ENCODE assay signal across 20 cellular contexts in the genomic region with DNA sequence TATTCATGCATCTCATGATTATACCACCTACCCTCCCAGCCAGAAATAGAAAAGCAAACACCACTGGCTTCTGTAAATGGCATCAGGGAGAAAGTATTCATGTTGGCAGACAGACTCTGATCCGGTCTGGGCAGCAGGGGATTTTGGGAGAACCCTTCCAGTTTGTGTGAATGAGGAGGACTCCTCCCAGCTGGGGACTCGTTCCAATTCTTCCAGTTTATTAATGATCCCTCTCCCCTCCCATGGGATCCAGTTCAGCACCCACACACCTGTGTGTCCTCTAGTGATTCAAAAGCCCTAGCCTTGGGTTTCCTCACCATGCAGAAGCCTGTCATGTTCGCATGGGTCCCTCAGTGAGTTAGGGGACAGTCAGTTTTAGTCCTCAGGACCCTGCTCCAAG.
DNase-seq lines count a peak whose midpoint lies in the region; ATAC-seq and TF ChIP-seq lines count a peak whose summit lies in the region.
"Had no signal": no experiment of that assay in that cellular context is flagged by ENCODE, and none has a peak within 500 bp of the region (broad histone marks: within the 10 kb centered on the region; RNA-seq: fewer than 3 reads in every experiment).

No MANE protein-coding gene starts in this region.

- H3K9me3 ChIP-seq in BLaER1 treated with 17β-estradiol and CSF1 and Interleukin-3, amounts not matched to agents 10 nM and 100 nM (replicated peaks in 1 of 11), result no peaks in the 10 kb centered on the region
- no peaks in the 10 kb centered on the region for H3K9me3 ChIP-seq in ascending aorta

- H3K4me3 ChIP-seq in BLaER1 treated with 17β-estradiol and CSF1 and Interleukin-3, amounts not matched to agents 10 nM and 100 nM, result 0 out of 20 replicates have a peak overlapping the region, but pooled peaks of 1 of the 10 experiments have one; percentile 15
- no peak overlapping the region for H3K4me3 ChIP-seq in ascending aorta
- H3K4me3 ChIP-seq: PC-9 had no signal

- H3K27ac ChIP-seq in BLaER1 treated with 17β-estradiol and CSF1 and Interleukin-3, amounts not matched to agents 10 nM and 100 nM, result peak overlapping the region in 7 of 11 experiments; percentile 27 to 90 (median 58); a peak in 12 of 22 replicates
- H3K27ac ChIP-seq in ascending aorta, result peak overlapping the region; percentile 89 to 92
- H3K27ac ChIP-seq: 22Rv1, HL-60, parathyroid adenoma, PC-9 had no signal

- peak overlapping the region; percentile 78 to 89 for H3K27ac Mint-ChIP-seq in natural killer cell

- no peak for ATAC-seq in natural killer cell
- ATAC-seq in HG02973 (IDR thresholded peaks at IDR 0.05; ENCODE audit: unreplicated experiment), result no peak
- ATAC-seq in GM18909 (IDR thresholded peaks at IDR 0.05; ENCODE audit: poor library complexity, unreplicated experiment), result no peak
- ATAC-seq: left lobe of liver had no signal

- H3K4me1 Mint-ChIP-seq in natural killer cell, result peaks cover 78 to 94% of the 10 kb centered on the region in 2 donors

- no peaks in the 10 kb centered on the region for H3K36me3 Mint-ChIP-seq in natural killer cell

- peaks cover 73 to 100% (median 98%) of the 10 kb centered on the region in 11 experiments for H4K20me1 ChIP-seq in BLaER1 treated with 17β-estradiol and CSF1 and Interleukin-3, amounts not matched to agents 10 nM and 100 nM

- no peaks in the 10 kb centered on the region for H3K9me3 Mint-ChIP-seq in natural killer cell

- peak overlapping the region in 7 of 11 experiments; percentile 22 to 64 (median 43); a peak in 11 of 22 replicates for H3K9ac ChIP-seq in BLaER1 treated with 17β-estradiol and CSF1 and Interleukin-3, amounts not matched to agents 10 nM and 100 nM
- H3K9ac ChIP-seq: parathyroid adenoma had no signal

- no peak for TF ChIP-seq CTCF in ascending aorta (IDR thresholded peaks at IDR 0.05)
- TF ChIP-seq CTCF in natural killer cell (IDR thresholded peaks at IDR 0.05), result no peak

- H3K27me3 Mint-ChIP-seq in natural killer cell (ENCODE audit: low read depth in 2 of 2), result no peaks in the 10 kb centered on the region

- H3K4me3 Mint-ChIP-seq in natural killer cell, result peak overlapping the region; percentile 74

- peak overlapping the region; percentile 96 to 100 (median 99) for H3K4me2 ChIP-seq in BLaER1 treated with 17β-estradiol and CSF1 and Interleukin-3, amounts not matched to agents 10 nM and 100 nM
- H3K4me2 ChIP-seq: PC-9 had no signal

- DNase-seq in NCI-H1092 (lab: John Stamatoyannopoulos, UW), result peak; percentile 5
- no peak for DNase-seq in NCI-H1092 treated with DMSO at 0.1 percent for 48 hours (lab: John Stamatoyannopoulos, UW)
- DNase-seq in ascending aorta (ENCODE audit: low spot score in 2 of 2), result no peak
- DNase-seq in natural killer cell, result no peak
- no peak for DNase-seq in NOMO-1 treated with dmso at 0.1 percent for 144 hours (lab: John Stamatoyannopoulos, UW; ENCODE audit: unreplicated experiment)
- DNase-seq: activated CD4-positive, alpha-beta T cell treated with anti-CD3 and anti-CD28 coated beads for 4 hours; caudate nucleus; KG1; NCI-H1048; NCI-H748 treated with DMSO at 0.1 percent for 48 hours; PC-9; small intestine; stimulated activated CD4-positive, alpha-beta T cell treated with anti-CD3 and anti-CD28 coated beads, Interleukin-4, amount 100 ng/mL, for 24 hours had no signal

- peaks cover 100% of the 10 kb centered on the region in 10 experiments for H3K4me1 ChIP-seq in BLaER1 treated with 17β-estradiol and CSF1 and Interleukin-3, amounts not matched to agents 10 nM and 100 nM
- peaks cover 56 to 85% of the 10 kb centered on the region in 2 donors for H3K4me1 ChIP-seq in ascending aorta

- no peaks in the 10 kb centered on the region; a peak in 1 of 22 replicates for H3K27me3 ChIP-seq in BLaER1 treated with 17β-estradiol and CSF1 and Interleukin-3, amounts not matched to agents 10 nM and 100 nM
- no peaks in the 10 kb centered on the region for H3K27me3 ChIP-seq in ascending aorta

- intact Hi-C loops in ascending aorta (cut with DNase I) (no loop called here), natural killer cell (cut with micrococcal nuclease) (no loop called here)

- H3K36me3 ChIP-seq in BLaER1 treated with 17β-estradiol and CSF1 and Interleukin-3, amounts not matched to agents 10 nM and 100 nM, result peaks cover 0 to 35% (median 0%) of the 10 kb centered on the region in 11 experiments; a peak in 5 of 22 replicates
- no peaks in the 10 kb centered on the region for H3K36me3 ChIP-seq in ascending aorta
